17 cellular contexts compared by ENCODE assay signal in the genomic region with DNA sequence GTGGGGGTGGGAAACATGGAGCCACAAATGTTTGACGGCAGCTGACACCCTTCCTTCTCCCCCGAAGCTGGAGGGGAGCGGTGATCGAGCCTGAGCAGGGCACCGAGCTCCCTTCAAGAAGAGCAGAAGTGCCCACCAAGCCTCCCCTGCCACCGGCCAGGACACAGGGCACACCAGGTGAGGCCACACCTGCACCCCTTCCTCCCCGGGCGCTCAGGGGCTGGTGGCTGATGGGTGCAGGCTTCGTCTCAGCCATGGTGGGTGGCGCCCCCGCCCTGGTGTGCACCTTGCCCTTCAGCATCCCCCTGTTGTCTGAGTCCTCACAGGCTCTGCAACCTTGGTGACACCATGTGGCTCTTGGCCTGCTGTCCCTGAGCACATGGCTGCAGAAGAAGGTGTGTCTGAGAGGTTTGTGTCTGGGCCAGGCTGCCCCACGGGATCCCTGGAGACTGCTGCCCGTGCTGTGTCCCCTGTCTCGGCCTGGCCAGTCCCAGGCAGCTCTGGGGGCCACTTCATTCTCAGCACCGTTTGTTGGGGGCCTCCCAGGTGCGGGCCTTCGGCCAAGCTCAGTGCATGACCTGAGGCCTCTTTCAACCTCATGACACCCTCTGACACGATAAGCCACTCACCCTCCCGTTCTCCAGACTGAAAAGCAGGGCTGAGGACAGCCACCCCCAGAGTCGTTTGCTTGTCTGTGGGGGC. TPM values are rescaled to one million over a fixed set of nuclear protein-coding genes. Genes with fewer than 3 reads are reported as not detected.
DNase-seq lines count a peak whose midpoint lies in the region; ATAC-seq, FAIRE-seq and TF ChIP-seq lines count a peak whose summit lies in the region.
"Had no signal": no experiment of that assay in that cellular context is flagged by ENCODE, and none has a peak within 500 bp of the region (broad histone marks: within the 10 kb centered on the region; RNA-seq: fewer than 3 reads in every experiment).

No MANE protein-coding gene starts in this region.

- intact Hi-C loops in HepG2 (cut with micrococcal nuclease; ENCODE audit: unreplicated experiment) (no loop called here), upper lobe of right lung (cut with DNase I) (no loop called here)

- H3K9me3 ChIP-seq in T-helper 17 cell (ENCODE audit: control insufficient read depth, low read length, poor library complexity, severe bottlenecking) (no peaks in the 10 kb centered on the region), HepG2 (ENCODE audit: low read length) (no peaks in the 10 kb centered on the region), upper lobe of right lung (no peaks in the 10 kb centered on the region)
- H3K9me3 ChIP-seq: HAP-1 had no signal

- peaks cover 20% of the 10 kb centered on the region for H3K4me1 Mint-ChIP-seq in activated CD4-positive, alpha-beta T cell treated with anti-CD3 and anti-CD28 coated beads, Interleukin-2, amount 10 ng/mL, durations not matched to agents 7 days and 5 days
- peaks cover 19% of the 10 kb centered on the region for H3K4me1 Mint-ChIP-seq in T-helper 17 cell
- H3K4me1 Mint-ChIP-seq: CD14-positive monocyte had no signal

- FAIRE-seq in HepG2 (lab: Jason Lieb, UNC) = no peak
- FAIRE-seq: GM12891, H1, HTR-8/SVneo had no signal

- H3K36me3 ChIP-seq in HepG2 (replicated peaks in 1 of 2; ENCODE audit: control insufficient read depth in 1 of 2, insufficient read depth in 2 of 2, low read length in 2 of 2) = peaks cover 21 to 60% of the 10 kb centered on the region in 2 experiments
- H3K36me3 ChIP-seq in upper lobe of right lung = peaks cover 62% of the 10 kb centered on the region

- CTCF ChIA-PET in activated CD4-positive, alpha-beta T cell treated with anti-CD3 and anti-CD28 coated beads, Interleukin-2, amount 10 ng/mL, durations not matched to agents 7 days and 5 days (lab: Charles Lee) = interaction anchor here (1.0 to 2.6 kb wide), 2 partner anchors 34 to 51 kb away, joined by 4 to 8 read pairs; partner anchors contain the start of gene NPDC1
- CTCF ChIA-PET in HepG2 (lab: Yijun Ruan, JAX; ENCODE audit: low intra/inter-chr PET ratio, low total read pairs) = no interaction called here

- H3K36me3 Mint-ChIP-seq in activated CD4-positive, alpha-beta T cell treated with anti-CD3 and anti-CD28 coated beads, Interleukin-2, amount 10 ng/mL, durations not matched to agents 7 days and 5 days (ENCODE audit: low read depth) = peaks cover 35% of the 10 kb centered on the region
- no peaks in the 10 kb centered on the region for H3K36me3 Mint-ChIP-seq in T-helper 17 cell (ENCODE audit: low read depth)

- ATAC-seq in T-helper 17 cell (no peak), HepG2 (no peak), upper lobe of right lung (peak; percentile 22), GM19023 (IDR thresholded peaks at IDR 0.05; ENCODE audit: unreplicated experiment) (no peak)

- no peak overlapping the region for H3K4me2 ChIP-seq in HepG2 (ENCODE audit: low read depth, low read length)

- TF ChIP-seq EP300 in HepG2 (IDR thresholded peaks at IDR 0.05; ENCODE audit: low read depth in 2 of 2, low read length in 2 of 2) = no peak
- no peak for TF ChIP-seq EP300 in HepG2 (CRISPR knock-in tag; IDR thresholded peaks at IDR 0.05; ENCODE audit: borderline replicate concordance)

- H2AFZ ChIP-seq in HepG2 (ENCODE audit: low read length) = no peak overlapping the region

- 94% methylated on average over 3 of the region's 20 CpGs for WGBS in HepG2 (ENCODE audit: low lambda C conversion rate)

- no peaks in the 10 kb centered on the region for H4K20me1 ChIP-seq in HepG2 (ENCODE audit: insufficient read depth, low read length)

- no peaks in the 10 kb centered on the region for H3K79me2 ChIP-seq in HepG2 (ENCODE audit: insufficient read depth, low read length)

- no peak overlapping the region for H3K27ac ChIP-seq in HepG2 (ENCODE audit: extremely low read length, insufficient read depth, low read length)
- no peak overlapping the region for H3K27ac ChIP-seq in upper lobe of right lung
- H3K27ac ChIP-seq: 22Rv1 had no signal

- POLR2A ChIA-PET in activated CD4-positive, alpha-beta T cell treated with anti-CD3 and anti-CD28 coated beads, Interleukin-2, amount 10 ng/mL, durations not matched to agents 7 days and 5 days (lab: Charles Lee) = no interaction called here
- POLR2A ChIA-PET in HepG2 (lab: Yijun Ruan, JAX) = interaction anchor here (1.1 kb wide), 1 partner anchor 14 kb away, joined by 3 read pairs; no protein-coding TSS in a partner anchor

- H3K27ac Mint-ChIP-seq in activated CD4-positive, alpha-beta T cell treated with anti-CD3 and anti-CD28 coated beads, Interleukin-2, amount 10 ng/mL, durations not matched to agents 7 days and 5 days = peak overlapping the region; percentile 50
- H3K27ac Mint-ChIP-seq in T-helper 17 cell = peak overlapping the region; percentile 95

- no peaks in the 10 kb centered on the region for H3K9me3 Mint-ChIP-seq in activated CD4-positive, alpha-beta T cell treated with anti-CD3 and anti-CD28 coated beads, Interleukin-2, amount 10 ng/mL, durations not matched to agents 7 days and 5 days

- in situ Hi-C loops in HepG2 (cut with HindIII; ENCODE audit: extremely low pct_ligation_motif_present, low pct_unique_long_range_greater_than_20kb) = no loop called here

- H3K27me3 Mint-ChIP-seq in activated CD4-positive, alpha-beta T cell treated with anti-CD3 and anti-CD28 coated beads, Interleukin-2, amount 10 ng/mL, durations not matched to agents 7 days and 5 days = no peaks in the 10 kb centered on the region
- no peaks in the 10 kb centered on the region for H3K27me3 Mint-ChIP-seq in T-helper 17 cell

- H3K4me3 ChIP-seq in HepG2 (replicated peaks in 1 of 3; ENCODE audit: insufficient read depth in 1 of 3, low read depth in 2 of 3, low read length in 3 of 3) (no peak overlapping the region), upper lobe of right lung (no peak overlapping the region)
- H3K4me3 ChIP-seq: HAP-1 had no signal

- TF ChIP-seq RAD21 in HepG2 (CRISPR knock-in tag; IDR thresholded peaks at IDR 0.05) = no peak

- DNase-seq in activated CD4-positive, alpha-beta T cell treated with anti-CD3 and anti-CD28 coated beads, Interleukin-2, amount 10 ng/mL, durations not matched to agents 7 days and 5 days = no peak
- no peak for DNase-seq in activated CD4-positive, alpha-beta T cell treated with anti-CD3 and anti-CD28 coated beads for 1 hour
- DNase-seq in T-helper 17 cell (no peak), HepG2 (ENCODE audit: low spot score) (no peak), upper lobe of right lung (peak; percentile 63), NCI-H1694 treated with DMSO at 0.1 percent for 48 hours (lab: John Stamatoyannopoulos, UW) (no peak), NCI-H526 (lab: John Stamatoyannopoulos, UW) (no peak)
- DNase-seq: Calu3, DMS79 had no signal

- H3K4me1 ChIP-seq in HepG2 (ENCODE audit: insufficient read depth, low read length) (no peaks in the 10 kb centered on the region), upper lobe of right lung (no peaks in the 10 kb centered on the region)
- H3K4me1 ChIP-seq: HAP-1 had no signal

- no peak overlapping the region for H3K4me3 Mint-ChIP-seq in activated CD4-positive, alpha-beta T cell treated with anti-CD3 and anti-CD28 coated beads, Interleukin-2, amount 10 ng/mL, durations not matched to agents 7 days and 5 days
- H3K4me3 Mint-ChIP-seq in T-helper 17 cell = no peak overlapping the region
- H3K4me3 Mint-ChIP-seq: CD14-positive monocyte had no signal

- no peaks in the 10 kb centered on the region for H3K27me3 ChIP-seq in HepG2 (ENCODE audit: control insufficient read depth in 1 of 2, insufficient read depth in 2 of 2, low read length in 2 of 2)
- no peaks in the 10 kb centered on the region for H3K27me3 ChIP-seq in upper lobe of right lung

- TF ChIP-seq CTCF in HepG2 (CRISPR knock-in tag; IDR thresholded peaks at IDR 0.05) = no peak
- no peak for TF ChIP-seq CTCF in upper lobe of right lung (IDR thresholded peaks at IDR 0.05)

- TF ChIP-seq POLR2A in HepG2 (IDR thresholded peaks at IDR 0.05; ENCODE audit: insufficient read depth in 1 of 2, low read depth in 2 of 2, low read length in 2 of 2) = no peak

- H3K9ac ChIP-seq in HepG2 (ENCODE audit: insufficient read depth, low read depth, low read length) = no peak overlapping the region

- BruUV-seq in HepG2 (replicated peaks; lab: Mats Ljungman, UMichigan) = no TSS peak

RNA-seq across cellular contexts. Expression of gene MAN1B1, which starts 11.1 kb away (rescaled TPM):
- total RNA-seq in activated CD4-positive, alpha-beta T cell treated with anti-CD3 and anti-CD28 coated beads, Interleukin-2, amount 10 ng/mL, durations not matched to agents 7 days and 5 days = 10 to 100 TPM; 43.0 to 55.0 TPM
- total RNA-seq in T-helper 17 cell = 10 to 100 TPM; 62.0 to 62.3 TPM
- 19.0 and 48.9 TPM in 2 replicates for total RNA-seq in HepG2 (2016; rRNA removed; fragmentation: Illumina TruSeq; extraction: Trizol)
- total RNA-seq in HepG2 (2016; cell fraction: cytosol; rRNA removed; fragmentation: Illumina TruSeq; extraction: Trizol; ENCODE audit: low read depth) = 9.3 and 10.3 TPM in 2 replicates
- 17.2 and 48.2 TPM in 2 replicates for total RNA-seq in HepG2 (2016; cell fraction: insoluble cytoplasmic fraction; rRNA removed; fragmentation: Illumina TruSeq; extraction: Trizol)
- total RNA-seq in HepG2 (2016; cell fraction: membrane; rRNA removed; fragmentation: Illumina TruSeq; extraction: Trizol) = 17.0 and 19.9 TPM in 2 replicates
- total RNA-seq in HepG2 (2016; cell fraction: nucleus; rRNA removed; fragmentation: Illumina TruSeq; extraction: Trizol) = 44.7 and 51.0 TPM in 2 replicates
- 59.5 and 60.6 TPM in 2 replicates for polyA plus RNA-seq in HepG2 (2011; rRNA removed)
- 48.6 and 64.5 TPM in 2 replicates for polyA plus RNA-seq in HepG2 (2011; cell fraction: cytosol; rRNA removed)
- 146 and 162 TPM in 2 replicates for polyA plus RNA-seq in HepG2 (2011; cell fraction: nucleus; rRNA removed)
- 30.5 and 38.6 TPM in 2 replicates for polyA plus RNA-seq in HepG2 (2012)
- polyA plus RNA-seq in HepG2 (2016; cell fraction: cytosol; fragmentation: Illumina TruSeq; extraction: Trizol; ENCODE audit: low read depth) = 6.7 and 6.8 TPM in 2 replicates
- 16.2 and 18.3 TPM in 2 replicates for polyA plus RNA-seq in HepG2 (2016; cell fraction: insoluble cytoplasmic fraction; fragmentation: Illumina TruSeq; extraction: Trizol; ENCODE audit: low read depth)
- polyA plus RNA-seq in HepG2 (2016; cell fraction: membrane; fragmentation: Illumina TruSeq; extraction: Trizol; ENCODE audit: low read depth) = 11.2 and 12.8 TPM in 2 replicates
- 78.7 and 83.1 TPM in 2 replicates for polyA plus RNA-seq in HepG2 (2016; cell fraction: nucleus; fragmentation: Illumina TruSeq; extraction: Trizol; ENCODE audit: insufficient read depth, low read depth)
- polyA minus RNA-seq in HepG2 (2011; rRNA and poly(A)+ RNA removed; ENCODE audit: low replicate concordance) = 71.9 and 74.1 TPM in 2 replicates
- polyA minus RNA-seq in HepG2 (2011; cell fraction: cytosol; rRNA and poly(A)+ RNA removed) = 24.7 and 26.8 TPM in 2 replicates
- 40.9 and 45.3 TPM in 2 replicates for polyA minus RNA-seq in HepG2 (2011; cell fraction: nucleus; rRNA and poly(A)+ RNA removed)
- total RNA-seq in upper lobe of right lung = 39.4 TPM

RNA-seq across cellular contexts. Expression of gene DPP7, which starts 16.6 kb away (rescaled TPM):
- total RNA-seq in activated CD4-positive, alpha-beta T cell treated with anti-CD3 and anti-CD28 coated beads, Interleukin-2, amount 10 ng/mL, durations not matched to agents 7 days and 5 days = 100 to 1,000 TPM; 206 to 259 TPM
- total RNA-seq in T-helper 17 cell (100 to 1,000 TPM; 270 to 311 TPM), HepG2 (2016; rRNA removed; fragmentation: Illumina TruSeq; extraction: Trizol) (0.66 and 1.2 TPM in 2 replicates), upper lobe of right lung (183 TPM)
- total RNA-seq in HepG2 (2016; cell fraction: cytosol; rRNA removed; fragmentation: Illumina TruSeq; extraction: Trizol; ENCODE audit: low read depth) = 0.91 and 1.4 TPM in 2 replicates
- total RNA-seq in HepG2 (2016; cell fraction: insoluble cytoplasmic fraction; rRNA removed; fragmentation: Illumina TruSeq; extraction: Trizol) = 0.65 and 0.95 TPM in 2 replicates
- total RNA-seq in HepG2 (2016; cell fraction: membrane; rRNA removed; fragmentation: Illumina TruSeq; extraction: Trizol) = 0.83 TPM in 2 replicates
- total RNA-seq in HepG2 (2016; cell fraction: nucleus; rRNA removed; fragmentation: Illumina TruSeq; extraction: Trizol) = 0.97 and 1.4 TPM in 2 replicates
- polyA plus RNA-seq in HepG2 (2011; rRNA removed) = 4.5 and 6.5 TPM in 2 replicates
- polyA plus RNA-seq in HepG2 (2011; cell fraction: cytosol; rRNA removed) = 1.9 and 3.2 TPM in 2 replicates
- 28.6 and 38.6 TPM in 2 replicates for polyA plus RNA-seq in HepG2 (2011; cell fraction: nucleus; rRNA removed)
- polyA plus RNA-seq in HepG2 (2012) = 3.1 and 4.5 TPM in 2 replicates
- polyA plus RNA-seq in HepG2 (2016; cell fraction: cytosol; fragmentation: Illumina TruSeq; extraction: Trizol; ENCODE audit: low read depth) = 0.95 and 1.3 TPM in 2 replicates
- polyA plus RNA-seq in HepG2 (2016; cell fraction: insoluble cytoplasmic fraction; fragmentation: Illumina TruSeq; extraction: Trizol; ENCODE audit: low read depth) = 0.72 and 1.0 TPM in 2 replicates
- polyA plus RNA-seq in HepG2 (2016; cell fraction: membrane; fragmentation: Illumina TruSeq; extraction: Trizol; ENCODE audit: low read depth) = 0.70 and 0.74 TPM in 2 replicates
- 4.6 and 5.3 TPM in 2 replicates for polyA plus RNA-seq in HepG2 (2016; cell fraction: nucleus; fragmentation: Illumina TruSeq; extraction: Trizol; ENCODE audit: insufficient read depth, low read depth)
- polyA minus RNA-seq in HepG2 (2011; rRNA and poly(A)+ RNA removed; ENCODE audit: low replicate concordance) = 3.4 and 95.8 TPM in 2 replicates
- 1.5 and 1.6 TPM in 2 replicates for polyA minus RNA-seq in HepG2 (2011; cell fraction: cytosol; rRNA and poly(A)+ RNA removed)
- polyA minus RNA-seq in HepG2 (2011; cell fraction: nucleus; rRNA and poly(A)+ RNA removed) = 1.9 and 2.3 TPM in 2 replicates

RNA-seq across cellular contexts. Expression of gene UAP1L1, which starts 20.6 kb away (rescaled TPM):
- 10 to 100 TPM; 19.1 to 21.9 TPM for total RNA-seq in activated CD4-positive, alpha-beta T cell treated with anti-CD3 and anti-CD28 coated beads, Interleukin-2, amount 10 ng/mL, durations not matched to agents 7 days and 5 days
- total RNA-seq in T-helper 17 cell (10 to 100 TPM in 1 of 2 donors, 1 to 10 TPM in 1; 9.3 to 10.2 TPM), HepG2 (2016; rRNA removed; fragmentation: Illumina TruSeq; extraction: Trizol) (6.2 and 6.4 TPM in 2 replicates), upper lobe of right lung (30.7 TPM)
- total RNA-seq in HepG2 (2016; cell fraction: cytosol; rRNA removed; fragmentation: Illumina TruSeq; extraction: Trizol; ENCODE audit: low read depth) = 1.7 and 1.8 TPM in 2 replicates
- 4.5 and 6.7 TPM in 2 replicates for total RNA-seq in HepG2 (2016; cell fraction: insoluble cytoplasmic fraction; rRNA removed; fragmentation: Illumina TruSeq; extraction: Trizol)
- 3.0 and 3.1 TPM in 2 replicates for total RNA-seq in HepG2 (2016; cell fraction: membrane; rRNA removed; fragmentation: Illumina TruSeq; extraction: Trizol)
- total RNA-seq in HepG2 (2016; cell fraction: nucleus; rRNA removed; fragmentation: Illumina TruSeq; extraction: Trizol) = 4.9 and 5.4 TPM in 2 replicates
- 5.4 and 6.0 TPM in 2 replicates for polyA plus RNA-seq in HepG2 (2011; rRNA removed)
- polyA plus RNA-seq in HepG2 (2011; cell fraction: cytosol; rRNA removed) = 3.8 and 4.1 TPM in 2 replicates
- 43.5 and 57.7 TPM in 2 replicates for polyA plus RNA-seq in HepG2 (2011; cell fraction: nucleus; rRNA removed)
- 4.9 and 5.0 TPM in 2 replicates for polyA plus RNA-seq in HepG2 (2012)
- 1.1 and 1.2 TPM in 2 replicates for polyA plus RNA-seq in HepG2 (2016; cell fraction: cytosol; fragmentation: Illumina TruSeq; extraction: Trizol; ENCODE audit: low read depth)
- polyA plus RNA-seq in HepG2 (2016; cell fraction: insoluble cytoplasmic fraction; fragmentation: Illumina TruSeq; extraction: Trizol; ENCODE audit: low read depth) = 6.4 and 8.8 TPM in 2 replicates
- 3.0 and 3.6 TPM in 2 replicates for polyA plus RNA-seq in HepG2 (2016; cell fraction: membrane; fragmentation: Illumina TruSeq; extraction: Trizol; ENCODE audit: low read depth)
- 22.7 and 23.1 TPM in 2 replicates for polyA plus RNA-seq in HepG2 (2016; cell fraction: nucleus; fragmentation: Illumina TruSeq; extraction: Trizol; ENCODE audit: insufficient read depth, low read depth)
- 2.2 and 5.1 TPM in 2 replicates for polyA minus RNA-seq in HepG2 (2011; rRNA and poly(A)+ RNA removed; ENCODE audit: low replicate concordance)
- 3.0 and 3.2 TPM in 2 replicates for polyA minus RNA-seq in HepG2 (2011; cell fraction: cytosol; rRNA and poly(A)+ RNA removed)
- polyA minus RNA-seq in HepG2 (2011; cell fraction: nucleus; rRNA and poly(A)+ RNA removed) = 5.6 and 7.1 TPM in 2 replicates

RNA-seq across cellular contexts. Expression of gene SAPCD2, which starts 27.6 kb away (rescaled TPM):
- 10 to 100 TPM; 33.8 to 40.6 TPM for total RNA-seq in activated CD4-positive, alpha-beta T cell treated with anti-CD3 and anti-CD28 coated beads, Interleukin-2, amount 10 ng/mL, durations not matched to agents 7 days and 5 days
- total RNA-seq in T-helper 17 cell (under 1 TPM; 0.27 to 0.39 TPM), HepG2 (2016; rRNA removed; fragmentation: Illumina TruSeq; extraction: Trizol) (35.9 and 42.8 TPM in 2 replicates), upper lobe of right lung (0.84 TPM)
- total RNA-seq in HepG2 (2016; cell fraction: cytosol; rRNA removed; fragmentation: Illumina TruSeq; extraction: Trizol; ENCODE audit: low read depth) = 7.0 and 7.1 TPM in 2 replicates
- total RNA-seq in HepG2 (2016; cell fraction: insoluble cytoplasmic fraction; rRNA removed; fragmentation: Illumina TruSeq; extraction: Trizol) = 34.9 and 42.2 TPM in 2 replicates
- total RNA-seq in HepG2 (2016; cell fraction: membrane; rRNA removed; fragmentation: Illumina TruSeq; extraction: Trizol) = 29.9 and 31.6 TPM in 2 replicates
- 23.7 and 28.1 TPM in 2 replicates for total RNA-seq in HepG2 (2016; cell fraction: nucleus; rRNA removed; fragmentation: Illumina TruSeq; extraction: Trizol)
- 18.7 and 21.9 TPM in 2 replicates for polyA plus RNA-seq in HepG2 (2011; rRNA removed)
- polyA plus RNA-seq in HepG2 (2011; cell fraction: cytosol; rRNA removed) = 16.4 and 40.1 TPM in 2 replicates
- 28.3 and 52.1 TPM in 2 replicates for polyA plus RNA-seq in HepG2 (2011; cell fraction: nucleus; rRNA removed)
- polyA plus RNA-seq in HepG2 (2012) = 12.0 and 19.0 TPM in 2 replicates
- polyA plus RNA-seq in HepG2 (2016; cell fraction: cytosol; fragmentation: Illumina TruSeq; extraction: Trizol; ENCODE audit: low read depth) = 6.8 and 7.6 TPM in 2 replicates
- polyA plus RNA-seq in HepG2 (2016; cell fraction: insoluble cytoplasmic fraction; fragmentation: Illumina TruSeq; extraction: Trizol; ENCODE audit: low read depth) = 33.9 and 39.2 TPM in 2 replicates
- 23.3 and 27.0 TPM in 2 replicates for polyA plus RNA-seq in HepG2 (2016; cell fraction: membrane; fragmentation: Illumina TruSeq; extraction: Trizol; ENCODE audit: low read depth)
- polyA plus RNA-seq in HepG2 (2016; cell fraction: nucleus; fragmentation: Illumina TruSeq; extraction: Trizol; ENCODE audit: insufficient read depth, low read depth) = 44.9 and 46.9 TPM in 2 replicates
- polyA minus RNA-seq in HepG2 (2011; rRNA and poly(A)+ RNA removed; ENCODE audit: low replicate concordance) = 38.7 and 55.4 TPM in 2 replicates
- 18.6 and 32.8 TPM in 2 replicates for polyA minus RNA-seq in HepG2 (2011; cell fraction: cytosol; rRNA and poly(A)+ RNA removed)
- polyA minus RNA-seq in HepG2 (2011; cell fraction: nucleus; rRNA and poly(A)+ RNA removed) = 7.3 and 8.6 TPM in 2 replicates

RNA-seq across cellular contexts. Expression of gene GRIN1, which starts 41.0 kb away (rescaled TPM):
- total RNA-seq in activated CD4-positive, alpha-beta T cell treated with anti-CD3 and anti-CD28 coated beads, Interleukin-2, amount 10 ng/mL, durations not matched to agents 7 days and 5 days = under 1 TPM in 1 of 2 experiments, not detected in 1; 0.05 TPM
- total RNA-seq in T-helper 17 cell (not detected), HepG2 (2016; rRNA removed; fragmentation: Illumina TruSeq; extraction: Trizol) (not detected in 2 replicates), upper lobe of right lung (0.64 TPM)
- not detected in 2 replicates for total RNA-seq in HepG2 (2016; cell fraction: cytosol; rRNA removed; fragmentation: Illumina TruSeq; extraction: Trizol; ENCODE audit: low read depth)
- total RNA-seq in HepG2 (2016; cell fraction: insoluble cytoplasmic fraction; rRNA removed; fragmentation: Illumina TruSeq; extraction: Trizol) = not detected in 2 replicates
- total RNA-seq in HepG2 (2016; cell fraction: membrane; rRNA removed; fragmentation: Illumina TruSeq; extraction: Trizol) = not detected in 2 replicates
- 0.09 TPM in 1 of 2 replicates, not detected in the other for total RNA-seq in HepG2 (2016; cell fraction: nucleus; rRNA removed; fragmentation: Illumina TruSeq; extraction: Trizol)
- polyA plus RNA-seq in HepG2 (2011; rRNA removed) = 0.05 and 0.13 TPM in 2 replicates
- polyA plus RNA-seq in HepG2 (2011; cell fraction: cytosol; rRNA removed) = 0.04 and 0.16 TPM in 2 replicates
- 0.64 and 1.3 TPM in 2 replicates for polyA plus RNA-seq in HepG2 (2011; cell fraction: nucleus; rRNA removed)
- 0.32 and 0.40 TPM in 2 replicates for polyA plus RNA-seq in HepG2 (2012)
- polyA plus RNA-seq in HepG2 (2016; cell fraction: cytosol; fragmentation: Illumina TruSeq; extraction: Trizol; ENCODE audit: low read depth) = not detected in 2 replicates
- not detected in 2 replicates for polyA plus RNA-seq in HepG2 (2016; cell fraction: insoluble cytoplasmic fraction; fragmentation: Illumina TruSeq; extraction: Trizol; ENCODE audit: low read depth)
- not detected in 2 replicates for polyA plus RNA-seq in HepG2 (2016; cell fraction: membrane; fragmentation: Illumina TruSeq; extraction: Trizol; ENCODE audit: low read depth)
- not detected in 2 replicates for polyA plus RNA-seq in HepG2 (2016; cell fraction: nucleus; fragmentation: Illumina TruSeq; extraction: Trizol; ENCODE audit: insufficient read depth, low read depth)
- 0.05 and 0.06 TPM in 2 replicates for polyA minus RNA-seq in HepG2 (2011; rRNA and poly(A)+ RNA removed; ENCODE audit: low replicate concordance)
- polyA minus RNA-seq in HepG2 (2011; cell fraction: cytosol; rRNA and poly(A)+ RNA removed) = not detected in 2 replicates
- polyA minus RNA-seq in HepG2 (2011; cell fraction: nucleus; rRNA and poly(A)+ RNA removed) = 0.39 TPM in 1 of 2 replicates, not detected in the other
- total RNA-seq: G401 had no signal
- polyA plus RNA-seq: CD14-positive monocyte had no signal

Comparison
In these comparisons a context has a peak if more than half of its experiments do, and no peak if none do; other contexts are left out.
1. RNA of gene DPP7, which starts 16.6 kb away (total RNA-seq): 270 to 311 TPM in T-helper 17 cell, 206 to 259 TPM in activated CD4-positive, alpha-beta T cell treated with anti-CD3 and anti-CD28 coated beads, Interleukin-2, amount 10 ng/mL, durations not matched to agents 7 days and 5 days and 183 TPM in upper lobe of right lung (single experiment); 0.65 to 1.4 TPM in HepG2; every median in the first group is over 10 times any median in the second.